Comparison of ENCODE assay signal across 8 cellular contexts in the genomic region with DNA sequence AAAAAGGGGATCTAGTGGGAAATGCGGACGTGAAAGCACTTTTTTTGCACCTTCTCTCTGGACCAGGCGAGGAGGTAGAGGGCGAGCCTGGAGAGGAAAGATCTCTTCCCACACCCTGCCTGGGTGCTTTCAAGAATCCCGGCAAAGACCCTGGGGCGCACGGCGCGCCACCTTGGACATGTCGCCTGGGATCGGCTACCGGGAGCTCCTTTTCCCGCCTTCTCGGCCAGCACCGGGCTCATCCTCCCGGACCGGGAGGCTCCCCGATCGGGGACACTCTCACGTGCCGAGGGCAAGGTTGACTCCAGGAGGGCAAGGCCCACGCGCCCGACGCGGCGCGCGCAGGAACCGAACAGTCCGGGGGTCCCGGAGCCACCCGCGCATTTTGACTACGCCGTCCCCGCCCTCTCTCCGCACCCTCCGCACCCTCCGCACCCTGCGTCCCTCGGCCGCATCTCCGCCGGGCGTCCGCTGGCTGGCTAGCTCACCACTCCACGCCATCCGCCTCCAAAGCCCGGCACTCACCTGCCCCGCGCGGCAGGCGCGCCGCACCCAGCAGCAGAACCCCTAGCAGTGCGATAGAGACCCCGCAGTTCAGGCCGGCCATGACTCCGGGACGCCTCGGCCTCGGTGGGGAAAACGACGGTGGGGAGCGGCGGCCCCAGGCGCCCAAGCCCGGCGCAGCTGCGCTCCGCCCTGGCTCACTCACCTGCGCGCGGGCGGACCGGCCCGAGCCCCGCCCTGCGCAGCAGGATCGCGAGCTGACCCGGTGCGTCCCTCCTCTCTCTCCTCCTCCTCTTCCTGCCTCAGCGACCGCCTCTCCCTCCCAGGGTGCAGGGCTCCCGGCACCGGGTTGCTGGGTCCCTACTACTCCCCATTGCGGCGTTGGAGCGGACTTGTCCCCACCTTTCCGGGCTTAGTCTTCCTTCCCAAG. TPM values are rescaled to one million over a fixed set of nuclear protein-coding genes. Genes with fewer than 3 reads are reported as not detected.
DNase-seq lines count a peak whose midpoint lies in the region; ATAC-seq, FAIRE-seq and TF ChIP-seq lines count a peak whose summit lies in the region.

A gene with protein sequence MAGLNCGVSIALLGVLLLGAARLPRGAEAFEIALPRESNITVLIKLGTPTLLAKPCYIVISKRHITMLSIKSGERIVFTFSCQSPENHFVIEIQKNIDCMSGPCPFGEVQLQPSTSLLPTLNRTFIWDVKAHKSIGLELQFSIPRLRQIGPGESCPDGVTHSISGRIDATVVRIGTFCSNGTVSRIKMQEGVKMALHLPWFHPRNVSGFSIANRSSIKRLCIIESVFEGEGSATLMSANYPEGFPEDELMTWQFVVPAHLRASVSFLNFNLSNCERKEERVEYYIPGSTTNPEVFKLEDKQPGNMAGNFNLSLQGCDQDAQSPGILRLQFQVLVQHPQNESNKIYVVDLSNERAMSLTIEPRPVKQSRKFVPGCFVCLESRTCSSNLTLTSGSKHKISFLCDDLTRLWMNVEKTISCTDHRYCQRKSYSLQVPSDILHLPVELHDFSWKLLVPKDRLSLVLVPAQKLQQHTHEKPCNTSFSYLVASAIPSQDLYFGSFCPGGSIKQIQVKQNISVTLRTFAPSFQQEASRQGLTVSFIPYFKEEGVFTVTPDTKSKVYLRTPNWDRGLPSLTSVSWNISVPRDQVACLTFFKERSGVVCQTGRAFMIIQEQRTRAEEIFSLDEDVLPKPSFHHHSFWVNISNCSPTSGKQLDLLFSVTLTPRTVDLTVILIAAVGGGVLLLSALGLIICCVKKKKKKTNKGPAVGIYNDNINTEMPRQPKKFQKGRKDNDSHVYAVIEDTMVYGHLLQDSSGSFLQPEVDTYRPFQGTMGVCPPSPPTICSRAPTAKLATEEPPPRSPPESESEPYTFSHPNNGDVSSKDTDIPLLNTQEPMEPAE (minus strand): TSS at position 698 of the 934 bp plus-strand sequence. CDS start 91 bp downstream, at position 607.

- peak within 1 kb of the TSS; percentile 62 for H3K4me3 ChIP-seq in A549

- H3K4me1 Mint-ChIP-seq in activated CD4-positive, alpha-beta memory T cell treated with anti-CD3 and anti-CD28 coated beads for 36 hours (ENCODE audit: low read depth) = peaks cover 7% of the 10 kb centered on the region

- TF ChIP-seq CTCF in A549 (IDR thresholded peaks at IDR 0.05) = no peak

- whole genome bisulfite sequencing in A549 (ENCODE audit: missing lambda C conversion rate) = 17% methylated on average over 23 of the region's 92 CpGs

- peak within 1 kb of the TSS; percentile 68 for H3K4me3 Mint-ChIP-seq in activated CD4-positive, alpha-beta memory T cell treated with anti-CD3 and anti-CD28 coated beads for 36 hours

- ATAC-seq in A549 (peak; percentile 78 to 85), GM21423 (IDR thresholded peaks at IDR 0.05; ENCODE audit: unreplicated experiment) (peak; percentile 60), left ventricle myocardium superior (peak; percentile 54), GM18861 (IDR thresholded peaks at IDR 0.05; ENCODE audit: unreplicated experiment) (no peak), HG03520 (IDR thresholded peaks at IDR 0.05; ENCODE audit: unreplicated experiment) (no peak)

- H3K27ac Mint-ChIP-seq in activated CD4-positive, alpha-beta memory T cell treated with anti-CD3 and anti-CD28 coated beads for 36 hours = no peak within 1 kb of the TSS

- H3K4me1 ChIP-seq in A549 = 0 out of 3 replicates have a peak, but pooled peaks cover 4% of the 10 kb centered on the region

- FAIRE-seq in A549 (lab: Jason Lieb, UNC) = no peak
- no peak for FAIRE-seq in GM19239 (lab: Jason Lieb, UNC)

- peaks cover 4% of the 10 kb centered on the region for H3K9me3 Mint-ChIP-seq in activated CD4-positive, alpha-beta memory T cell treated with anti-CD3 and anti-CD28 coated beads for 36 hours

- no peaks in the 10 kb centered on the region for H3K36me3 Mint-ChIP-seq in activated CD4-positive, alpha-beta memory T cell treated with anti-CD3 and anti-CD28 coated beads for 36 hours

- intact Hi-C loops in activated CD4-positive, alpha-beta memory T cell treated with anti-CD3 and anti-CD28 coated beads for 36 hours (cut with micrococcal nuclease) = no loop called here
- intact Hi-C loops in left ventricle myocardium superior (cut with micrococcal nuclease) = no loop called here

- POLR2A ChIA-PET in A549 (lab: Yijun Ruan, JAX) = interaction anchor here (0.8 to 1.6 kb wide), 4 partner anchors 10 to 64 kb away, joined by 3 to 8 read pairs (median 3); no protein-coding TSS in a partner anchor
- POLR2A ChIA-PET in activated CD4-positive, alpha-beta memory T cell treated with anti-CD3 and anti-CD28 coated beads for 36 hours (lab: Charles Lee) = no interaction called here

- no peak for TF ChIP-seq EP300 in A549 (IDR thresholded peaks at IDR 0.05)

- no peak for TF ChIP-seq RAD21 in A549 (conservative IDR thresholded peaks at IDR 0.05 in 1 of 2, IDR thresholded peaks at IDR 0.05 in 1 of 2)

- peaks cover 6% of the 10 kb centered on the region; the same call in 1 of the 3 replicates for H3K9me3 ChIP-seq in A549

- H3K27ac ChIP-seq in A549 = peak within 1 kb of the TSS; percentile 61 to 88

- CTCF ChIA-PET in A549 (lab: Yijun Ruan, JAX) = interaction anchor here (0.7 to 2.4 kb wide), 7 partner anchors 10 to 76 kb away, joined by 3 to 9 read pairs (median 4); no protein-coding TSS in a partner anchor
- CTCF ChIA-PET in activated CD4-positive, alpha-beta memory T cell treated with anti-CD3 and anti-CD28 coated beads for 36 hours (lab: Charles Lee) = interaction anchor here (1.8 kb wide), 1 partner anchor 64 kb away, joined by 7 read pairs; no protein-coding TSS in a partner anchor

- no peak for TF ChIP-seq POLR2A in A549 (IDR thresholded peaks at IDR 0.05; ENCODE audit: low read length)

- DNase-seq in A549 (ENCODE audit: low read depth in 1 of 2, low spot score in 1 of 2) (peak in 1 of 2 experiments; percentile 24), left ventricle myocardium superior (peak; percentile 35), retina (peak; percentile 49), GM19239 (ENCODE audit: insufficient read length, low spot score) (no peak)
- DNase-seq in activated CD4-positive, alpha-beta memory T cell treated with anti-CD3 and anti-CD28 coated beads for 36 hours = no peak

- H3K27me3 Mint-ChIP-seq in activated CD4-positive, alpha-beta memory T cell treated with anti-CD3 and anti-CD28 coated beads for 36 hours = peaks cover 40% of the 10 kb centered on the region

- peak within 1 kb of the TSS; percentile 84 for H3K4me2 ChIP-seq in A549

TF ChIP-seq in A549, 52 proteins besides CTCF, POLR2A, EP300 and RAD21 (continues in another document):
- TF ChIP-seq HDAC2 (IDR thresholded peaks at IDR 0.05) (no peak), ZFP36 (IDR thresholded peaks at IDR 0.05; ENCODE audit: borderline replicate concordance, partially characterized antibody) (no peak), CBX2 (IDR thresholded peaks at IDR 0.05; ENCODE audit: borderline replicate concordance, low read depth) (no peak), TFCP2L1 (CRISPR knock-in tag; IDR thresholded peaks at IDR 0.05) (no peak), BHLHE40 (IDR thresholded peaks at IDR 0.05; ENCODE audit: low read depth, low read length) (no peak), PBX3 (IDR thresholded peaks at IDR 0.05) (no peak), MAFK (IDR thresholded peaks at IDR 0.05; ENCODE audit: partially characterized antibody) (no peak), JUNB (IDR thresholded peaks at IDR 0.05) (no peak), E2F6 (IDR thresholded peaks at IDR 0.05; ENCODE audit: borderline replicate concordance, low read depth) (peak; percentile 83), MYC (IDR thresholded peaks at IDR 0.05; ENCODE audit: borderline replicate concordance, low read length) (no peak)
- TF ChIP-seq, protein P1, sequence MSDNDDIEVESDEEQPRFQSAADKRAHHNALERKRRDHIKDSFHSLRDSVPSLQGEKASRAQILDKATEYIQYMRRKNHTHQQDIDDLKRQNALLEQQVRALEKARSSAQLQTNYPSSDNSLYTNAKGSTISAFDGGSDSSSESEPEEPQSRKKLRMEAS (IDR thresholded peaks at IDR 0.05) = peak; percentile 53

RNA-seq across cellular contexts. Expression of the gene that starts here (rescaled TPM):
- polyA plus RNA-seq in A549 (2011; rRNA removed) (9.9 and 12.5 TPM in 2 replicates), A549 (2017; fragmentation: RNase III; extraction: RNeasy Plus Mini Kit Qiagen cat#74134 plus additional on column Dnase treatment) (3.0 to 3.9 TPM (median 3.4 TPM) in 3 replicates)
- polyA plus RNA-seq in A549 (2012; cell fraction: cytosol; rRNA removed) = 2.1 and 2.8 TPM in 2 replicates
- 3.5 and 3.7 TPM in 2 replicates for polyA plus RNA-seq in A549 (2012; cell fraction: nucleus; rRNA removed)
- polyA minus RNA-seq in A549 (2011; rRNA and poly(A)+ RNA removed) = 16.5 and 17.8 TPM in 2 replicates
- total RNA-seq in activated CD4-positive, alpha-beta memory T cell treated with anti-CD3 and anti-CD28 coated beads for 36 hours = under 1 TPM; 0.48 to 0.53 TPM
- 0.30 TPM for total RNA-seq in left ventricle myocardium superior

Comparison
In these comparisons a context has a peak if more than half of its experiments do, and no peak if none do; other contexts are left out.
1. Peak in DNase-seq and ATAC-seq in left ventricle myocardium superior; RNA of the gene not detected or under 1 TPM.
2. ATAC-seq: peak in A549 (2 of 2) and GM21423 (single experiment); none in GM18861 (single experiment) and HG03520 (single experiment).